ENCODE assay signal across 6 cellular contexts in genomic region chr5:65663804-65664521, GRCh38. TPM values are rescaled to one million over a fixed set of nuclear protein-coding genes. Genes with fewer than 3 reads are reported as not detected.
DNase-seq lines count a peak whose midpoint lies in the region; ATAC-seq and TF ChIP-seq lines count a peak whose summit lies in the region.

No MANE protein-coding gene starts in this region.

- no peak for ATAC-seq in GM21360 (IDR thresholded peaks at IDR 0.05; ENCODE audit: unreplicated experiment)

- peak; percentile 39; the same call in 1 of the 2 replicates for TF ChIP-seq CTCF in LNCAP (IDR thresholded peaks at IDR 0.05)

- DNase-seq in AG08396 (ENCODE audit: low spot score) (peak; percentile 14), glomerular endothelial cell (ENCODE audit: extremely low read depth, low read depth, low spot score) (peak; percentile 5), activated gamma-delta T cell (lab: John Stamatoyannopoulos, UW) (no peak), COR-L47 (lab: John Stamatoyannopoulos, UW) (no peak)

RNA-seq across cellular contexts. Expression of gene SHLD3, which starts 39.1 kb away (rescaled TPM):
- 0.48 and 3.4 TPM in 2 replicates for total RNA-seq in glomerular endothelial cell

RNA-seq across cellular contexts. Expression of gene TRAPPC13, which starts 39.1 kb away (rescaled TPM):
- total RNA-seq in glomerular endothelial cell = 13.9 and 15.7 TPM in 2 replicates

RNA-seq across cellular contexts. Expression of gene TRIM23, which starts 39.8 kb away (rescaled TPM):
- total RNA-seq in glomerular endothelial cell = 3.7 and 6.9 TPM in 2 replicates

RNA-seq across cellular contexts. Expression of gene SGTB, which starts 57.9 kb away (rescaled TPM):
- total RNA-seq in glomerular endothelial cell = 9.0 and 12.7 TPM in 2 replicates

RNA-seq across cellular contexts. Expression of gene NLN, which starts 58.0 kb away (rescaled TPM):
- 18.0 and 26.9 TPM in 2 replicates for total RNA-seq in glomerular endothelial cell

Comparison
In these comparisons a context has a peak if more than half of its experiments do, and no peak if none do; other contexts are left out.
1. DNase-seq: peak in AG08396 (single experiment) and glomerular endothelial cell (single experiment); none in activated gamma-delta T cell (single experiment) and COR-L47 (single experiment).